In genomic region chr19:43784981-43785808, GRCh38 we compare ENCODE assay signal across 8 cellular contexts.
DNase-seq lines count a peak whose midpoint lies in the region; ATAC-seq, FAIRE-seq and TF ChIP-seq lines count a peak whose summit lies in the region.

No MANE protein-coding gene starts in this region.

- H3K4me3 ChIP-seq in KMS-11 (IDR thresholded peaks at IDR 0.05; ENCODE audit: insufficient read depth, low read depth, low read length): no peak overlapping the region
- H3K4me3 ChIP-seq in parathyroid adenoma (ENCODE audit: low read depth, low read length): no peak overlapping the region

- no peak for ATAC-seq in GM21825 (IDR thresholded peaks at IDR 0.05; ENCODE audit: unreplicated experiment)

- FAIRE-seq in RCC 7860 (lab: Jason Lieb, UNC): no peak

- H3K27me3 Mint-ChIP-seq in activated naive CD4-positive, alpha-beta T cell treated with anti-CD3 and anti-CD28 coated beads, Interleukin-2, amount 50 U/mL, for 24 hours: peaks cover 5% of the 10 kb centered on the region

- no peaks in the 10 kb centered on the region for H3K36me3 Mint-ChIP-seq in activated naive CD4-positive, alpha-beta T cell treated with anti-CD3 and anti-CD28 coated beads, Interleukin-2, amount 50 U/mL, for 24 hours

- no peaks in the 10 kb centered on the region for H3K9me3 Mint-ChIP-seq in activated naive CD4-positive, alpha-beta T cell treated with anti-CD3 and anti-CD28 coated beads, Interleukin-2, amount 50 U/mL, for 24 hours

- H4K20me1 ChIP-seq in KMS-11 (ENCODE audit: insufficient read depth): no peaks in the 10 kb centered on the region

- H3K4me3 Mint-ChIP-seq in activated naive CD4-positive, alpha-beta T cell treated with anti-CD3 and anti-CD28 coated beads, Interleukin-2, amount 50 U/mL, for 24 hours: peak overlapping the region; percentile 64

- H3K27ac Mint-ChIP-seq in activated naive CD4-positive, alpha-beta T cell treated with anti-CD3 and anti-CD28 coated beads, Interleukin-2, amount 50 U/mL, for 24 hours: peak overlapping the region; percentile 87

- H3K36me3 ChIP-seq in KMS-11 (ENCODE audit: insufficient read depth): no peaks in the 10 kb centered on the region
- H3K36me3 ChIP-seq in parathyroid adenoma (ENCODE audit: control insufficient read depth, insufficient read depth, low read length): no peaks in the 10 kb centered on the region

- peak overlapping the region; percentile 57 for H3K27ac ChIP-seq in 22Rv1
- no peak overlapping the region for H3K27ac ChIP-seq in KMS-11
- no peak overlapping the region for H3K27ac ChIP-seq in parathyroid adenoma

- H2AFZ ChIP-seq in KMS-11 (ENCODE audit: low read depth): peak overlapping the region; percentile 18; the same call in 1 of the 2 replicates
- peak overlapping the region; percentile 82 for H2AFZ ChIP-seq in parathyroid adenoma

- H3K4me1 ChIP-seq in KMS-11 (ENCODE audit: low read depth, poor library complexity, severe bottlenecking) (no peaks in the 10 kb centered on the region), parathyroid adenoma (no peaks in the 10 kb centered on the region)

- H3K9ac ChIP-seq in KMS-11 (no peak overlapping the region), parathyroid adenoma (no peak overlapping the region)

- H3K79me2 ChIP-seq in KMS-11 (ENCODE audit: insufficient read depth, low read depth) (no peaks in the 10 kb centered on the region), parathyroid adenoma (no peaks in the 10 kb centered on the region)

- DNase-seq in GM10266 (ENCODE audit: extremely low spot score): peak; percentile 77
- peak; percentile 58 for DNase-seq in RCC 7860 (ENCODE audit: low spot score)
- DNase-seq in globus pallidus (ENCODE audit: low spot score): peak; percentile 55

- TF ChIP-seq CTCF in 22Rv1 (IDR thresholded peaks at IDR 0.05): peak; percentile 98
- peak; percentile 97 for TF ChIP-seq CTCF in GM10266 (IDR thresholded peaks at IDR 0.05; ENCODE audit: control insufficient read depth, insufficient read depth, low read depth, missing control alignments)
- peak; percentile 87 for TF ChIP-seq CTCF in KMS-11 (conservative IDR thresholded peaks at IDR 0.05; ENCODE audit: low read depth, low read length)
- TF ChIP-seq CTCF in parathyroid adenoma (IDR thresholded peaks at IDR 0.05): peak; percentile 99

- peaks cover 44% of the 10 kb centered on the region for H3K4me1 Mint-ChIP-seq in activated naive CD4-positive, alpha-beta T cell treated with anti-CD3 and anti-CD28 coated beads, Interleukin-2, amount 50 U/mL, for 24 hours

- H3K4me2 ChIP-seq in KMS-11: no peak overlapping the region
- no peak overlapping the region for H3K4me2 ChIP-seq in parathyroid adenoma (ENCODE audit: low read length)

- no peaks in the 10 kb centered on the region for H3K9me3 ChIP-seq in parathyroid adenoma (ENCODE audit: control insufficient read depth, low read length)

- H3K27me3 ChIP-seq in KMS-11 (ENCODE audit: insufficient read depth, low read depth): no peaks in the 10 kb centered on the region
- H3K27me3 ChIP-seq in parathyroid adenoma (ENCODE audit: control insufficient read depth, insufficient read depth, low read length): no peaks in the 10 kb centered on the region
